Comparison of ENCODE assay signal across 28 cellular contexts in the genomic region with DNA sequence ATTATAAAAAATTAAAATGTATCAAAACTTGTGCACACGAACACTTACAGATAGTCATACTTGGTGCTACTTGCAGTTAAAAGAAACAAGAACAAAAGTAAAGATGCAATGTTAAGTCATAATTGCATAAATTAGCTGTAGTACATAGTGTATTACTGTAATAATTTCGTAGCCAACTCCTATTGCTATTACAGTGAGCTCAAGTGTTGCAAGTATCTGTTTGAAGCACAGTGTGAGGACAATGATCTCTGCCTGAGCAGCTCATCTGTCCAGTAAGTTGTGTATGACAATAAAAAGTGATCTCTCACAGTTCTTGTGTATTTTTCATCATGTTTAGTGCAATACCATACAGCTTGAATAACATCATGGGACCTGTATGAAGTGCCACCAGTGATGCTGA. TPM values are rescaled to one million over a fixed set of nuclear protein-coding genes. Genes with fewer than 3 reads are reported as not detected.
DNase-seq lines count a peak whose midpoint lies in the region; ATAC-seq, FAIRE-seq and TF ChIP-seq lines count a peak whose summit lies in the region.
"Had no signal": no experiment of that assay in that cellular context is flagged by ENCODE, and none has a peak within 500 bp of the region (broad histone marks: within the 10 kb centered on the region; RNA-seq: fewer than 3 reads in every experiment).

No MANE protein-coding gene starts in this region.

- TF ChIP-seq CTCF in neutrophil (IDR thresholded peaks at IDR 0.05), result no peak

- no peak overlapping the region for H3K9ac ChIP-seq in GM23248

- intact Hi-C loops in Right ventricle myocardium superior (cut with DNase I), result loop anchor here (5.0 kb wide), 1 partner anchor 57 kb away; no protein-coding TSS in a partner anchor

- no peaks in the 10 kb centered on the region for H3F3A ChIP-seq in GM23248 (ENCODE audit: insufficient read depth)

- no peak overlapping the region for H3K4me2 ChIP-seq in GM23248 (ENCODE audit: unreplicated experiment)

- H3K9me2 ChIP-seq in GM23248 (ENCODE audit: insufficient read depth), result no peaks in the 10 kb centered on the region

- no peak overlapping the region for H2AFZ ChIP-seq in GM23248

- H3K9me3 ChIP-seq in neutrophil (no peaks in the 10 kb centered on the region), GM23248 (ENCODE audit: low read depth) (no peaks in the 10 kb centered on the region)
- H3K9me3 ChIP-seq: BE2C, SJSA1 had no signal

- DNase-seq in GM19239 (ENCODE audit: insufficient read length, low spot score) (no peak), NOMO-1 (lab: John Stamatoyannopoulos, UW; ENCODE audit: unreplicated experiment in 2 of 2) (peak; percentile 46 to 74), SIG-M5 treated with dmso at 0.1 percent for 504 hours (lab: John Stamatoyannopoulos, UW; ENCODE audit: unreplicated experiment) (peak; percentile 44), GM23248 (no peak), HuH-7.5 (ENCODE audit: low spot score) (no peak), Right ventricle myocardium superior (no peak)
- DNase-seq: BE2C; Calu3; DMS153; DND-41; H7; KBM-7; NCI-H1092; NCI-H1417 treated with DMSO at 0.1 percent for 48 hours; NCI-H1694 treated with DMSO at 0.1 percent for 48 hours; NCI-H2081; NCI-H2171 treated with DMSO at 0.1 percent for 48 hours; NCI-H345; NCI-H510A treated with DMSO at 0.1 percent for 48 hours; NCI-H82; NK-92 treated with Interleukin-12 subunit alpha and Interleukin-12 subunit beta, amount 100 ng/mL, for 24 hours; T-helper 1 cell had no signal

- H3K4me3 ChIP-seq in neutrophil (ENCODE audit: low read depth in 1 of 2, low read length in 1 of 2) (no peak overlapping the region), GM23248 (no peak overlapping the region)
- H3K4me3 ChIP-seq: SJSA1 had no signal

- no peaks in the 10 kb centered on the region for H3K79me2 ChIP-seq in GM23248 (ENCODE audit: insufficient read depth)

- no peaks in the 10 kb centered on the region for H3K27me3 ChIP-seq in neutrophil
- no peaks in the 10 kb centered on the region for H3K27me3 ChIP-seq in GM23248 (replicated peaks; ENCODE audit: insufficient read depth)
- H3K27me3 ChIP-seq: BE2C had no signal

- H3K4me1 ChIP-seq in neutrophil (ENCODE audit: control insufficient read depth in 1 of 2, insufficient read depth in 1 of 2, low read depth in 1 of 2, low read length in 1 of 2) (peaks cover 38 to 42% of the 10 kb centered on the region in 2 experiments), GM23248 (ENCODE audit: insufficient read depth) (no peaks in the 10 kb centered on the region)
- H3K4me1 ChIP-seq: BE2C, SJSA1 had no signal

- WGBS in GM23248 (ENCODE audit: low coverage in 1 of 2, low lambda C conversion rate in 2 of 2, missing lambda C conversion rate in 2 of 2), 2 experiments, result 63 to 67% methylated on average over 2 of the region's 2 CpGs

- H4K20me1 ChIP-seq in GM23248 (ENCODE audit: insufficient read depth), result no peaks in the 10 kb centered on the region

- in situ Hi-C loops in GM23248 (cut with MboI), result loop anchor here (25.0 kb wide), 2 partner anchors 158 to 258 kb away; no protein-coding TSS in a partner anchor

- ATAC-seq in Right ventricle myocardium superior (ENCODE audit: poor library complexity), result no peak

- H3K36me3 ChIP-seq in neutrophil, result no peaks in the 10 kb centered on the region
- no peaks in the 10 kb centered on the region for H3K36me3 ChIP-seq in GM23248 (ENCODE audit: low read depth)
- H3K36me3 ChIP-seq: BE2C, SJSA1 had no signal

- H3K27ac ChIP-seq in neutrophil (peak overlapping the region; percentile 62), GM23248 (no peak overlapping the region)
- H3K27ac ChIP-seq: SJSA1 had no signal

- peak; percentile 11 for FAIRE-seq in GM19239 (lab: Jason Lieb, UNC)
- FAIRE-seq: HTR-8/SVneo, RCC 7860 had no signal

RNA-seq across cellular contexts. Expression of a gene that starts 7.5 kb away (rescaled TPM):
- total RNA-seq in GM23248 (2014; rRNA removed; shearing (Covaris generic)), result not detected in 2 replicates
- not detected in 2 replicates for polyA plus RNA-seq in GM23248 (2016; fragmentation: Nextera tagmentation; extraction: Ambion mirVana)
- not detected for total RNA-seq in Right ventricle myocardium superior
- total RNA-seq: Calu3, H7, LHCN-M2, SJSA1 had no signal

RNA-seq across cellular contexts. Expression of a gene that starts 37.5 kb away (rescaled TPM):
- not detected in 2 replicates for total RNA-seq in GM23248 (2014; rRNA removed; shearing (Covaris generic))
- not detected in 2 replicates for polyA plus RNA-seq in GM23248 (2016; fragmentation: Nextera tagmentation; extraction: Ambion mirVana)
- total RNA-seq in Right ventricle myocardium superior, result not detected
- total RNA-seq: Calu3, H7, MCF 10A, SJSA1 had no signal

Comparison
In these comparisons a context has a peak if more than half of its experiments do, and no peak if none do; other contexts are left out.
1. DNase-seq: peak in NOMO-1 (2 of 2) and SIG-M5 treated with dmso at 0.1 percent for 504 hours (single experiment); none in GM19239 (single experiment), GM23248 (single experiment), HuH-7.5 (single experiment) and Right ventricle myocardium superior (single experiment).